18 cellular contexts compared by ENCODE assay signal in the genomic region with DNA sequence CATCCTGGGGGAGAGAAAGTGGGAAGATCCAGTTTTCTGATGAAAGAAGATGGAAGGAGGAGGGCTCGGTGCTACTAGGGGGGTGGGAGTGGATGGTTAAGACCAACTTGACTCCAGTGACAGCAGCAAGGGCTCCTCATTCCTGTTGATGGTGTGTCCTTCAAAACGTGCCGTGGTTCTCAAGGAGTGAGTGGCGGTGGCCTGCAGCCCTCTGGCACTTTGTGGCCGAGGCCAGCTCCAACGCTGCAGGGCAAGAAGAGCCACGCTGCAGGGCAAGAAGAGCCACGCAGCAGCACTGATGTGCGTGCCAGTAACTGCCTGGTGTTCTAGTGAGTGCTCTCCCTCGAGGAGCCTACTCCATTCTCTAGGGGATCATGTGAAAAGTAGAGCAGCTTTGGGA.
DNase-seq lines count a peak whose midpoint lies in the region; ATAC-seq and TF ChIP-seq lines count a peak whose summit lies in the region.
"Had no signal": no experiment of that assay in that cellular context is flagged by ENCODE, and none has a peak within 500 bp of the region (broad histone marks: within the 10 kb centered on the region; RNA-seq: fewer than 3 reads in every experiment).

No MANE protein-coding gene starts in this region.

- H3K27ac Mint-ChIP-seq in T-helper 1 cell treated with Interleukin-12 subunit alpha and Interleukin-12 subunit beta and Interleukin-4 antibody, amounts not matched to agents 30 μg/mL and 1 μg/mL, for 36 hours = peak overlapping the region; percentile 70
- peak overlapping the region; percentile 45 to 80 (median 68) for H3K27ac Mint-ChIP-seq in CD4-positive, CD25-positive, alpha-beta regulatory T cell
- peak overlapping the region; percentile 52 for H3K27ac Mint-ChIP-seq in neural crest cell (ENCODE audit: unreplicated experiment)

- no peak for ATAC-seq in CD4-positive, CD25-positive, alpha-beta regulatory T cell (ENCODE audit: low read depth in 2 of 2)
- no peak for ATAC-seq in upper lobe of right lung

- no peaks in the 10 kb centered on the region for H3K9me3 Mint-ChIP-seq in T-helper 1 cell treated with Interleukin-12 subunit alpha and Interleukin-12 subunit beta and Interleukin-4 antibody, amounts not matched to agents 30 μg/mL and 1 μg/mL, for 36 hours
- peaks cover 0 to 1% (median 0%) of the 10 kb centered on the region in 7 donors for H3K9me3 Mint-ChIP-seq in CD4-positive, CD25-positive, alpha-beta regulatory T cell
- peaks cover 6% of the 10 kb centered on the region for H3K9me3 Mint-ChIP-seq in neural crest cell

- peaks cover 40% of the 10 kb centered on the region for H3K4me1 ChIP-seq in CD4-positive, CD25-positive, alpha-beta regulatory T cell (ENCODE audit: control insufficient read depth, insufficient read depth, low read length, poor library complexity, severe bottlenecking)
- H3K4me1 ChIP-seq in upper lobe of right lung = peaks cover 51% of the 10 kb centered on the region

- no peak overlapping the region for H3K4me3 ChIP-seq in CD4-positive, CD25-positive, alpha-beta regulatory T cell (ENCODE audit: low read depth, low read length)
- H3K4me3 ChIP-seq in WERI-Rb-1 (ENCODE audit: low read depth, low read length) (no peak overlapping the region), upper lobe of right lung (no peak overlapping the region)
- H3K4me3 ChIP-seq: PC-9 had no signal

- no peak for TF ChIP-seq CTCF in neural crest cell (conservative IDR thresholded peaks at IDR 0.05)
- TF ChIP-seq CTCF in WERI-Rb-1 (IDR thresholded peaks at IDR 0.05; ENCODE audit: low read depth, low read length) = no peak
- TF ChIP-seq CTCF in upper lobe of right lung (IDR thresholded peaks at IDR 0.05) = no peak

- no peaks in the 10 kb centered on the region for H3K36me3 ChIP-seq in CD4-positive, CD25-positive, alpha-beta regulatory T cell (ENCODE audit: control insufficient read depth, insufficient read depth, low read length)
- H3K36me3 ChIP-seq in WERI-Rb-1 (peaks cover 3% of the 10 kb centered on the region; the same call in 1 of the 2 replicates), upper lobe of right lung (no peaks in the 10 kb centered on the region)

- no peaks in the 10 kb centered on the region for H3K27me3 ChIP-seq in CD4-positive, CD25-positive, alpha-beta regulatory T cell (ENCODE audit: control insufficient read depth, insufficient read depth, low read length)
- H3K27me3 ChIP-seq in WERI-Rb-1 (ENCODE audit: insufficient read depth, low read depth, severe bottlenecking) (no peaks in the 10 kb centered on the region), upper lobe of right lung (no peaks in the 10 kb centered on the region)

- intact Hi-C loops in upper lobe of right lung (cut with DNase I) = no loop called here

- H3K36me3 Mint-ChIP-seq in T-helper 1 cell treated with Interleukin-12 subunit alpha and Interleukin-12 subunit beta and Interleukin-4 antibody, amounts not matched to agents 30 μg/mL and 1 μg/mL, for 36 hours (ENCODE audit: low read depth) = peaks cover 9% of the 10 kb centered on the region
- H3K36me3 Mint-ChIP-seq in CD4-positive, CD25-positive, alpha-beta regulatory T cell = peaks cover 5% of the 10 kb centered on the region
- H3K36me3 Mint-ChIP-seq in neural crest cell (ENCODE audit: low read depth) = peaks cover 6% of the 10 kb centered on the region

- no peak for DNase-seq in T-helper 1 cell
- no peak for DNase-seq in CD4-positive, CD25-positive, alpha-beta regulatory T cell
- DNase-seq in foreskin melanocyte = peak; percentile 46
- DNase-seq in neural crest cell (ENCODE audit: low read depth, low spot score) = no peak
- DNase-seq in WERI-Rb-1 = no peak
- no peak for DNase-seq in globus pallidus (ENCODE audit: low spot score)
- DNase-seq in upper lobe of right lung = no peak
- DNase-seq: DMS153, GDM1, MV-4-11, NCI-H1417 treated with DMSO at 0.1 percent for 48 hours, NCI-H1930, NCI-H345, NCI-H524 treated with DMSO at 0.1 percent for 48 hours, PC-9 had no signal

- no peaks in the 10 kb centered on the region for H3K9me3 ChIP-seq in CD4-positive, CD25-positive, alpha-beta regulatory T cell (ENCODE audit: control insufficient read depth in 2 of 2, low read length in 2 of 2)
- H3K9me3 ChIP-seq in WERI-Rb-1 (ENCODE audit: severe bottlenecking) (peaks cover 2% of the 10 kb centered on the region), upper lobe of right lung (no peaks in the 10 kb centered on the region)

- no peak overlapping the region for H3K4me3 Mint-ChIP-seq in T-helper 1 cell treated with Interleukin-12 subunit alpha and Interleukin-12 subunit beta and Interleukin-4 antibody, amounts not matched to agents 30 μg/mL and 1 μg/mL, for 36 hours
- H3K4me3 Mint-ChIP-seq in CD4-positive, CD25-positive, alpha-beta regulatory T cell = peak overlapping the region in 1 of 4 donors; percentile 5
- no peak overlapping the region for H3K4me3 Mint-ChIP-seq in neural crest cell

- H3K27ac ChIP-seq in CD4-positive, CD25-positive, alpha-beta regulatory T cell (ENCODE audit: insufficient read depth, low read length, poor library complexity, severe bottlenecking) = no peak overlapping the region
- H3K27ac ChIP-seq in WERI-Rb-1 (no peak overlapping the region), upper lobe of right lung (no peak overlapping the region)
- H3K27ac ChIP-seq: 22Rv1, KMS-11, PC-9 had no signal

- no peaks in the 10 kb centered on the region for H3K27me3 Mint-ChIP-seq in T-helper 1 cell treated with Interleukin-12 subunit alpha and Interleukin-12 subunit beta and Interleukin-4 antibody, amounts not matched to agents 30 μg/mL and 1 μg/mL, for 36 hours (ENCODE audit: low read depth)
- no peaks in the 10 kb centered on the region for H3K27me3 Mint-ChIP-seq in CD4-positive, CD25-positive, alpha-beta regulatory T cell
- no peaks in the 10 kb centered on the region for H3K27me3 Mint-ChIP-seq in neural crest cell (ENCODE audit: low read depth)

- peaks cover 48% of the 10 kb centered on the region for H3K4me1 Mint-ChIP-seq in T-helper 1 cell treated with Interleukin-12 subunit alpha and Interleukin-12 subunit beta and Interleukin-4 antibody, amounts not matched to agents 30 μg/mL and 1 μg/mL, for 36 hours (ENCODE audit: low read depth)
- H3K4me1 Mint-ChIP-seq in CD4-positive, CD25-positive, alpha-beta regulatory T cell = peaks cover 9 to 73% (median 44%) of the 10 kb centered on the region in 4 donors
- peaks cover 20% of the 10 kb centered on the region for H3K4me1 Mint-ChIP-seq in neural crest cell
